In the genomic region with DNA sequence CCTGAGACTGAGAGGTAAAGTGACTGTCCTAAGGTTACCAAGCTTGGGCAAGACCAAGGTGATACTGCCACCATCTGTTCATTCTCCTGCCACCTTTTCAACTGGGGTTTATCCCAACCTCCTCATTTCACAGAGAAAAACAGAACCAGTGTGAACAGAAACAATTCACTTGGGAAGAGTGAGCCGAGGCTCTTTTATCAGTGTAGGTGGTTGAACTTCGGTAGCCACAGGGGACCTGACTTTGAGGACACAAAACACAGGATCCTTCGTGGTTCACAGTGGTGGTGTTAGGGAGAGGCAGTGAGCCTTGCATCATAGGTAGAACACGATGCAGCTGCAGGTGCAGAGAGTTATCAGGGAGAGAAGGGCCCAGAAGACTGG, we compare ENCODE assay signal across 10 cellular contexts.
A peak's percentile ranks its signal among the peaks of the same experiment; 100 is the strongest.
DNase-seq lines count a peak whose midpoint lies in the region; ATAC-seq and TF ChIP-seq lines count a peak whose summit lies in the region.
"Had no signal": no experiment of that assay in that cellular context is flagged by ENCODE, and none has a peak within 500 bp of the region (broad histone marks: within the 10 kb centered on the region; RNA-seq: fewer than 3 reads in every experiment).

No MANE protein-coding gene starts in this region.

- peaks cover 0 to 17% (median 9%) of the 10 kb centered on the region in 4 donors for H3K4me1 ChIP-seq in liver (ENCODE audit: control insufficient read depth in 4 of 4, insufficient read depth in 4 of 4, low read length in 3 of 4)

- no peaks in the 10 kb centered on the region for H3K9me3 ChIP-seq in liver (ENCODE audit: control insufficient read depth in 4 of 4, low read length in 3 of 4)

- peak; percentile 39 for TF ChIP-seq CTCF in GM10266 (IDR thresholded peaks at IDR 0.05; ENCODE audit: control insufficient read depth, insufficient read depth, low read depth, missing control alignments)
- TF ChIP-seq CTCF in WTC11 (IDR thresholded peaks at IDR 0.05), result no peak
- TF ChIP-seq CTCF in liver (IDR thresholded peaks at IDR 0.05; ENCODE audit: low read depth, low read length, missing input control), result no peak

- no peak overlapping the region for H3K4me3 Mint-ChIP-seq in WTC11

- H3K4me1 Mint-ChIP-seq in WTC11, result peaks cover 48% of the 10 kb centered on the region

- H3K27me3 ChIP-seq in H7 (ENCODE audit: control insufficient read depth, insufficient read depth, low read length), result no peaks in the 10 kb centered on the region
- no peaks in the 10 kb centered on the region for H3K27me3 ChIP-seq in liver (ENCODE audit: control insufficient read depth in 4 of 4, insufficient read depth in 4 of 4, low read length in 3 of 4)

- TF ChIP-seq RAD21 in liver (IDR thresholded peaks at IDR 0.05), result peak; percentile 26 to 31

- 70% methylated on average over 4 of the region's 4 CpGs for WGBS in liver

- H3K36me3 Mint-ChIP-seq in WTC11, result peaks cover 7% of the 10 kb centered on the region; the same call in 1 of the 2 replicates

- H3K27ac ChIP-seq in liver (ENCODE audit: low read depth in 1 of 2, low read length in 2 of 2) (no peak overlapping the region), substantia nigra (ENCODE audit: low read depth, low read length, poor library complexity, severe bottlenecking) (no peak overlapping the region)

- H3K36me3 ChIP-seq in H7 (replicated peaks; ENCODE audit: control insufficient read depth, insufficient read depth, low read length) (no peaks in the 10 kb centered on the region), liver (ENCODE audit: control insufficient read depth in 4 of 4, insufficient read depth in 3 of 4, low read depth in 1 of 4, low read length in 3 of 4) (peaks cover 0 to 3% (median under 1%) of the 10 kb centered on the region in 4 donors)

- H3K27me3 Mint-ChIP-seq in WTC11 (ENCODE audit: low read depth), result no peaks in the 10 kb centered on the region
- H3K27me3 Mint-ChIP-seq: IgD-negative memory B cell had no signal

- peak; percentile 80 for ATAC-seq in WTC11

- H3K4me3 ChIP-seq in H7 (ENCODE audit: insufficient read depth, low read depth, low read length) (no peak overlapping the region), liver (ENCODE audit: low read depth in 1 of 3, low read length in 3 of 3) (no peak overlapping the region)

- no peak overlapping the region for H3K9ac ChIP-seq in liver (ENCODE audit: low read depth in 1 of 2, low read length in 2 of 2)

- H3K9me3 Mint-ChIP-seq in WTC11, result peaks cover 7% of the 10 kb centered on the region

- POLR2A ChIA-PET in WTC11 (lab: Charles Lee) (no interaction called here), HEK293T (lab: Yijun Ruan, JAX) (no interaction called here)

- DNase-seq in GM10266 (ENCODE audit: extremely low spot score) (no peak), H7 (peak; percentile 27), WTC11 (ENCODE audit: low spot score) (no peak), GOT3 (lab: John Stamatoyannopoulos, UW) (no peak), HEK293T (ENCODE audit: extremely low spot score) (no peak), substantia nigra (lab: John Stamatoyannopoulos, UW) (no peak)
- DNase-seq: activated gamma-delta T cell treated with Interleukin-2 at 50 U/mL for 16 hours, NCI-H446 treated with DMSO at 0.1 percent for 48 hours had no signal

- peak overlapping the region; percentile 93 for H3K27ac Mint-ChIP-seq in WTC11

- CTCF ChIA-PET in WTC11 (lab: Charles Lee), result no interaction called here
- CTCF ChIA-PET in HEK293T (lab: Yijun Ruan, JAX), result no interaction called here

TF ChIP-seq in WTC11, 78 proteins besides CTCF, POLR2A, EP300 and RAD21 (continues in another document):
- TF ChIP-seq, protein P1, sequence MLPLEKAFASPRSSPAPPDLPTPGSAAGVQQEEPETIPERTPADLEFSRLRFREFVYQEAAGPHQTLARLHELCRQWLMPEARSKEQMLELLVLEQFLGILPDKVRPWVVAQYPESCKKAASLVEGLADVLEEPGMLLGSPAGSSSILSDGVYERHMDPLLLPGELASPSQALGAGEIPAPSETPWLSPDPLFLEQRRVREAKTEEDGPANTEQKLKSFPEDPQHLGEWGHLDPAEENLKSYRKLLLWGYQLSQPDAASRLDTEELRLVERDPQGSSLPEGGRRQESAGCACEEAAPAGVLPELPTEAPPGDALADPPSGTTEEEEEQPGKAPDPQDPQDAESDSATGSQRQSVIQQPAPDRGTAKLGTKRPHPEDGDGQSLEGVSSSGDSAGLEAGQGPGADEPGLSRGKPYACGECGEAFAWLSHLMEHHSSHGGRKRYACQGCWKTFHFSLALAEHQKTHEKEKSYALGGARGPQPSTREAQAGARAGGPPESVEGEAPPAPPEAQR (CRISPR knock-in tag; IDR thresholded peaks at IDR 0.05), result no peak
- TF ChIP-seq E2F1 (CRISPR knock-in tag; IDR thresholded peaks at IDR 0.05) (no peak), ATF1 (CRISPR knock-in tag; IDR thresholded peaks at IDR 0.05) (no peak)

TF ChIP-seq in liver, 16 proteins besides CTCF, POLR2A, EP300 and RAD21 (continues in another document):
- TF ChIP-seq HNF4G (IDR thresholded peaks at IDR 0.05) (no peak), SP1 (IDR thresholded peaks at IDR 0.05) (no peak), YY1 (IDR thresholded peaks at IDR 0.05) (no peak), JUND (IDR thresholded peaks at IDR 0.05) (no peak), NR2F2 (IDR thresholded peaks at IDR 0.05) (no peak), EGR1 (IDR thresholded peaks at IDR 0.05; ENCODE audit: low read depth in 2 of 2) (no peak), HNF4A (conservative IDR thresholded peaks at IDR 0.05) (no peak), FOXA1 (IDR thresholded peaks at IDR 0.05) (no peak)
- TF ChIP-seq, protein P2, sequence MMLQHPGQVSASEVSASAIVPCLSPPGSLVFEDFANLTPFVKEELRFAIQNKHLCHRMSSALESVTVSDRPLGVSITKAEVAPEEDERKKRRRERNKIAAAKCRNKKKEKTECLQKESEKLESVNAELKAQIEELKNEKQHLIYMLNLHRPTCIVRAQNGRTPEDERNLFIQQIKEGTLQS (IDR thresholded peaks at IDR 0.05), result no peak
- TF ChIP-seq, protein P3, sequence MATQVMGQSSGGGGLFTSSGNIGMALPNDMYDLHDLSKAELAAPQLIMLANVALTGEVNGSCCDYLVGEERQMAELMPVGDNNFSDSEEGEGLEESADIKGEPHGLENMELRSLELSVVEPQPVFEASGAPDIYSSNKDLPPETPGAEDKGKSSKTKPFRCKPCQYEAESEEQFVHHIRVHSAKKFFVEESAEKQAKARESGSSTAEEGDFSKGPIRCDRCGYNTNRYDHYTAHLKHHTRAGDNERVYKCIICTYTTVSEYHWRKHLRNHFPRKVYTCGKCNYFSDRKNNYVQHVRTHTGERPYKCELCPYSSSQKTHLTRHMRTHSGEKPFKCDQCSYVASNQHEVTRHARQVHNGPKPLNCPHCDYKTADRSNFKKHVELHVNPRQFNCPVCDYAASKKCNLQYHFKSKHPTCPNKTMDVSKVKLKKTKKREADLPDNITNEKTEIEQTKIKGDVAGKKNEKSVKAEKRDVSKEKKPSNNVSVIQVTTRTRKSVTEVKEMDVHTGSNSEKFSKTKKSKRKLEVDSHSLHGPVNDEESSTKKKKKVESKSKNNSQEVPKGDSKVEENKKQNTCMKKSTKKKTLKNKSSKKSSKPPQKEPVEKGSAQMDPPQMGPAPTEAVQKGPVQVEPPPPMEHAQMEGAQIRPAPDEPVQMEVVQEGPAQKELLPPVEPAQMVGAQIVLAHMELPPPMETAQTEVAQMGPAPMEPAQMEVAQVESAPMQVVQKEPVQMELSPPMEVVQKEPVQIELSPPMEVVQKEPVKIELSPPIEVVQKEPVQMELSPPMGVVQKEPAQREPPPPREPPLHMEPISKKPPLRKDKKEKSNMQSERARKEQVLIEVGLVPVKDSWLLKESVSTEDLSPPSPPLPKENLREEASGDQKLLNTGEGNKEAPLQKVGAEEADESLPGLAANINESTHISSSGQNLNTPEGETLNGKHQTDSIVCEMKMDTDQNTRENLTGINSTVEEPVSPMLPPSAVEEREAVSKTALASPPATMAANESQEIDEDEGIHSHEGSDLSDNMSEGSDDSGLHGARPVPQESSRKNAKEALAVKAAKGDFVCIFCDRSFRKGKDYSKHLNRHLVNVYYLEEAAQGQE (IDR thresholded peaks at IDR 0.05), result no peak

TF ChIP-seq in HEK293T, 16 proteins besides CTCF, POLR2A, EP300 and RAD21:
- TF ChIP-seq SP1 (IDR thresholded peaks at IDR 0.05) (no peak), SUZ12 (IDR thresholded peaks at IDR 0.05) (no peak), FOXK2 (IDR thresholded peaks at IDR 0.05) (no peak), NFRKB (IDR thresholded peaks at IDR 0.05) (no peak), FOXM1 (IDR thresholded peaks at IDR 0.05; ENCODE audit: borderline replicate concordance) (no peak), TARDBP (IDR thresholded peaks at IDR 0.05) (no peak), FOXA1 (IDR thresholded peaks at IDR 0.05) (no peak), ELF4 (IDR thresholded peaks at IDR 0.05) (no peak), PKNOX1 (IDR thresholded peaks at IDR 0.05) (no peak), HDGF (IDR thresholded peaks at IDR 0.05; ENCODE audit: borderline replicate concordance) (no peak), CTBP1 (IDR thresholded peaks at IDR 0.05; ENCODE audit: borderline replicate concordance) (no peak)
